16 cellular contexts compared by ENCODE assay signal in genomic region chr2:237979331-237979730, GRCh38. TPM values are rescaled to one million over a fixed set of nuclear protein-coding genes. Genes with fewer than 3 reads are reported as not detected.
DNase-seq lines count a peak whose midpoint lies in the region; ATAC-seq and TF ChIP-seq lines count a peak whose summit lies in the region.
"Had no signal": no experiment of that assay in that cellular context is flagged by ENCODE, and none has a peak within 500 bp of the region (broad histone marks: within the 10 kb centered on the region; RNA-seq: fewer than 3 reads in every experiment).

No MANE protein-coding gene starts in this region.

- H2BK120ac ChIP-seq in H9 (ENCODE audit: low read depth, low read length, poor library complexity, severe bottlenecking) = no peak overlapping the region

- no peak overlapping the region for H2AFZ ChIP-seq in H9 (ENCODE audit: low read length)
- H2AFZ ChIP-seq: hepatocyte had no signal

- DNase-seq in H9 = no peak
- no peak for DNase-seq in activated naive CD8-positive, alpha-beta T cell treated with anti-CD3 and anti-CD28 coated beads, Interleukin-2, amount 50 U/mL, for 24 hours
- DNase-seq in natural killer cell = no peak
- DNase-seq in SIG-M5 treated with dmso at 0.1 percent for 504 hours (lab: John Stamatoyannopoulos, UW; ENCODE audit: unreplicated experiment) = no peak
- no peak for DNase-seq in BE2C
- no peak for DNase-seq in ascending aorta (ENCODE audit: low spot score in 2 of 2)
- DNase-seq: activated gamma-delta T cell treated with Interleukin-2 at 50 U/mL for 16 hours, H7, kidney glomerular epithelial cell, NCI-H1694, NCI-H446 treated with DMSO at 0.1 percent for 48 hours, SHP77, T-helper 17 cell, tibial artery had no signal

- no peak overlapping the region for H3K4me3 ChIP-seq in BLaER1 treated with 17β-estradiol and CSF1 and Interleukin-3, amounts not matched to agents 10 nM and 100 nM
- H3K4me3 ChIP-seq in BE2C (ENCODE audit: low read depth, low read length) = no peak overlapping the region
- H3K4me3 ChIP-seq in ascending aorta = no peak overlapping the region
- H3K4me3 ChIP-seq: hepatocyte, tibial artery had no signal

- no peaks in the 10 kb centered on the region for H3K9me3 ChIP-seq in BLaER1 treated with 17β-estradiol and CSF1 and Interleukin-3, amounts not matched to agents 10 nM and 100 nM (replicated peaks in 1 of 11)
- H3K9me3 ChIP-seq in H9 (ENCODE audit: control insufficient read depth, low read depth, low read length) = no peaks in the 10 kb centered on the region
- H3K9me3 ChIP-seq in BE2C = no peaks in the 10 kb centered on the region
- H3K9me3 ChIP-seq in ascending aorta = no peaks in the 10 kb centered on the region
- H3K9me3 ChIP-seq: tibial artery had no signal

- H3K9me3 Mint-ChIP-seq in H9 (no peaks in the 10 kb centered on the region), natural killer cell (no peaks in the 10 kb centered on the region)
- no peaks in the 10 kb centered on the region for H3K9me3 Mint-ChIP-seq in activated naive CD8-positive, alpha-beta T cell treated with anti-CD3 and anti-CD28 coated beads, Interleukin-2, amount 50 U/mL, for 24 hours

- H3K23ac ChIP-seq in H9 (ENCODE audit: insufficient read length, low read depth, low read length) = no peak overlapping the region

- no peak overlapping the region for H3K4me3 Mint-ChIP-seq in H9
- no peak overlapping the region for H3K4me3 Mint-ChIP-seq in activated naive CD8-positive, alpha-beta T cell treated with anti-CD3 and anti-CD28 coated beads, Interleukin-2, amount 50 U/mL, for 24 hours
- H3K4me3 Mint-ChIP-seq in natural killer cell = peak overlapping the region; percentile 71

- peaks cover 66 to 76% (median 71%) of the 10 kb centered on the region in 10 experiments for H3K4me1 ChIP-seq in BLaER1 treated with 17β-estradiol and CSF1 and Interleukin-3, amounts not matched to agents 10 nM and 100 nM
- H3K4me1 ChIP-seq in H9 (ENCODE audit: insufficient read depth, low read length) (peaks cover 3% of the 10 kb centered on the region; the same call in 1 of the 2 replicates), BE2C (peaks cover 22% of the 10 kb centered on the region), ascending aorta (peaks cover 12 to 16% of the 10 kb centered on the region in 2 donors)

- H3K4me1 Mint-ChIP-seq in H9 (peaks cover 20 to 31% of the 10 kb centered on the region in 2 experiments), natural killer cell (peaks cover 70 to 82% of the 10 kb centered on the region in 2 donors)
- H3K4me1 Mint-ChIP-seq in activated naive CD8-positive, alpha-beta T cell treated with anti-CD3 and anti-CD28 coated beads, Interleukin-2, amount 50 U/mL, for 24 hours = peaks cover 73% of the 10 kb centered on the region

- no peak overlapping the region for H4K8ac ChIP-seq in H9 (replicated peaks; ENCODE audit: insufficient read length, low read depth, low read length)

- no peak overlapping the region for H3K56ac ChIP-seq in H9 (ENCODE audit: insufficient read length, low read depth, low read length)

- intact Hi-C loops in natural killer cell (cut with micrococcal nuclease) = no loop called here
- intact Hi-C loops in ascending aorta (cut with DNase I) = no loop called here

- no peak overlapping the region for H2BK20ac ChIP-seq in H9 (ENCODE audit: low read depth, low read length, poor library complexity, severe bottlenecking)

- no peak overlapping the region for H3K18ac ChIP-seq in H9 (ENCODE audit: insufficient read length, low read depth, low read length)

- peaks cover 6% of the 10 kb centered on the region; the same call in 1 of the 2 replicates for H3K79me2 ChIP-seq in H9 (ENCODE audit: insufficient read depth, low read length)

- no peak overlapping the region for H2BK5ac ChIP-seq in H9 (ENCODE audit: insufficient read length, low read length)

- H4K20me1 ChIP-seq in BLaER1 treated with 17β-estradiol and CSF1 and Interleukin-3, amounts not matched to agents 10 nM and 100 nM = peaks cover 28 to 100% (median 84%) of the 10 kb centered on the region in 11 experiments; a peak in 17 of 22 replicates
- H4K20me1 ChIP-seq in H9 (ENCODE audit: control insufficient read depth, insufficient read depth, insufficient read length) = peaks cover 3% of the 10 kb centered on the region

- no CpG with 5 or more reads among the region's 6 CpGs for WGBS in H9 (ENCODE audit: extremely low coverage, insufficient read length, low lambda C conversion rate)

- H4K91ac ChIP-seq in H9 (ENCODE audit: insufficient read length, low read depth, low read length) = no peak overlapping the region

- H3K4me2 ChIP-seq in BLaER1 treated with 17β-estradiol and CSF1 and Interleukin-3, amounts not matched to agents 10 nM and 100 nM = peak overlapping the region; percentile 63 to 95 (median 90); a peak in 21 of 22 replicates
- H3K4me2 ChIP-seq in H9 (ENCODE audit: insufficient read depth, insufficient read length, low read length) = no peak overlapping the region
- H3K4me2 ChIP-seq: hepatocyte had no signal

- H3K79me1 ChIP-seq in H9 (ENCODE audit: insufficient read depth, low read depth, low read length, poor library complexity, severe bottlenecking) = peaks cover 3% of the 10 kb centered on the region

- no peak overlapping the region for H3K4ac ChIP-seq in H9 (ENCODE audit: low read depth, low read length)

- peak overlapping the region in 4 of 11 experiments; percentile 15 to 63 (median 48); a peak in 3 of 22 replicates for H3K9ac ChIP-seq in BLaER1 treated with 17β-estradiol and CSF1 and Interleukin-3, amounts not matched to agents 10 nM and 100 nM
- H3K9ac ChIP-seq in H9 (ENCODE audit: extremely low read depth, insufficient read length, low read length) = no peak overlapping the region

- TF ChIP-seq CTCF in H9 (conservative IDR thresholded peaks at IDR 0.05) (no peak), natural killer cell (IDR thresholded peaks at IDR 0.05) (no peak), BE2C (IDR thresholded peaks at IDR 0.05; ENCODE audit: low read depth, low read length) (no peak), ascending aorta (IDR thresholded peaks at IDR 0.05) (no peak)

- H3K27ac Mint-ChIP-seq in H9 = peak overlapping the region; percentile 44 to 86 (median 51); a peak in 3 of 7 replicates
- peak overlapping the region; percentile 90 for H3K27ac Mint-ChIP-seq in activated naive CD8-positive, alpha-beta T cell treated with anti-CD3 and anti-CD28 coated beads, Interleukin-2, amount 50 U/mL, for 24 hours
- H3K27ac Mint-ChIP-seq in natural killer cell = peak overlapping the region; percentile 87 to 94
- H3K27ac Mint-ChIP-seq: T-helper 17 cell had no signal

- H3K36me3 Mint-ChIP-seq in H9 (ENCODE audit: insufficient read depth in 1 of 3, low read depth in 3 of 3) = peaks cover 8 to 14% (median 10%) of the 10 kb centered on the region in 3 experiments; a peak in 6 of 7 replicates
- peaks cover 40% of the 10 kb centered on the region for H3K36me3 Mint-ChIP-seq in activated naive CD8-positive, alpha-beta T cell treated with anti-CD3 and anti-CD28 coated beads, Interleukin-2, amount 50 U/mL, for 24 hours (ENCODE audit: low read depth)
- no peaks in the 10 kb centered on the region for H3K36me3 Mint-ChIP-seq in natural killer cell

- no peaks in the 10 kb centered on the region; the same call in 1 of the 2 replicates for H3K27me3 Mint-ChIP-seq in H9 (ENCODE audit: low read depth)
- H3K27me3 Mint-ChIP-seq in activated naive CD8-positive, alpha-beta T cell treated with anti-CD3 and anti-CD28 coated beads, Interleukin-2, amount 50 U/mL, for 24 hours = no peaks in the 10 kb centered on the region
- H3K27me3 Mint-ChIP-seq in natural killer cell (ENCODE audit: low read depth in 2 of 2) = no peaks in the 10 kb centered on the region
- H3K27me3 Mint-ChIP-seq: T-helper 17 cell had no signal

- H4K5ac ChIP-seq in H9 (ENCODE audit: insufficient read length, low read depth, low read length) = no peak overlapping the region

- H3K23me2 ChIP-seq in H9 (ENCODE audit: insufficient read length, low read depth, low read length, poor library complexity, severe bottlenecking) = no peaks in the 10 kb centered on the region

- peaks cover 21 to 86% (median 44%) of the 10 kb centered on the region in 11 experiments for H3K36me3 ChIP-seq in BLaER1 treated with 17β-estradiol and CSF1 and Interleukin-3, amounts not matched to agents 10 nM and 100 nM
- H3K36me3 ChIP-seq in BE2C = peaks cover 4% of the 10 kb centered on the region
- H3K36me3 ChIP-seq in ascending aorta = peaks cover 9 to 17% of the 10 kb centered on the region in 2 donors

- H3K27me3 ChIP-seq in BLaER1 treated with 17β-estradiol and CSF1 and Interleukin-3, amounts not matched to agents 10 nM and 100 nM = no peaks in the 10 kb centered on the region
- H3K27me3 ChIP-seq in H9 (ENCODE audit: insufficient read depth, low read length) = no peaks in the 10 kb centered on the region
- H3K27me3 ChIP-seq in BE2C = no peaks in the 10 kb centered on the region
- H3K27me3 ChIP-seq in ascending aorta = no peaks in the 10 kb centered on the region
- H3K27me3 ChIP-seq: hepatocyte, tibial artery had no signal

- no peak overlapping the region for H3T11ph ChIP-seq in H9 (ENCODE audit: low read length)

- H3K27ac ChIP-seq in BLaER1 treated with 17β-estradiol and CSF1 and Interleukin-3, amounts not matched to agents 10 nM and 100 nM = peak overlapping the region in 8 of 11 experiments; percentile 48 to 77 (median 60); a peak in 15 of 22 replicates
- H3K27ac ChIP-seq in H9 (ENCODE audit: insufficient read length, low read depth, low read length) (no peak overlapping the region), ascending aorta (no peak overlapping the region)
- H3K27ac ChIP-seq: hepatocyte, tibial artery had no signal

- no peak overlapping the region for H2BK15ac ChIP-seq in H9 (ENCODE audit: low read depth, low read length)

- H3K14ac ChIP-seq in H9 (ENCODE audit: insufficient read depth, low read length) = no peak overlapping the region

- peak; percentile 20 for ATAC-seq in activated naive CD8-positive, alpha-beta T cell treated with anti-CD3 and anti-CD28 coated beads, Interleukin-2, amount 50 U/mL, for 24 hours
- ATAC-seq in natural killer cell = peak; percentile 68 to 81 (median 70)
- ATAC-seq: T-helper 17 cell had no signal

- no peak overlapping the region for H2AK5ac ChIP-seq in H9 (ENCODE audit: insufficient read length, low read length)

- H2BK12ac ChIP-seq in H9 (ENCODE audit: insufficient read length, low read depth, low read length) = no peak overlapping the region

RNA-seq across cellular contexts. Expression of gene UBE2F, which starts 12.5 kb away (rescaled TPM):
- total RNA-seq in H9 (2021) = 62.1 and 65.6 TPM in 2 replicates
- total RNA-seq in natural killer cell = 100 to 1,000 TPM in 1 of 3 donors, 10 to 100 TPM in 2; 82.4 to 135 (median 96.1) TPM
- 51.8 TPM for polyA plus RNA-seq in BE2C (2012; ENCODE audit: insufficient read depth, insufficient read length, low read depth)
- total RNA-seq in ascending aorta = 50.7 TPM

Comparison
In these comparisons a context has a peak if more than half of its experiments do, and no peak if none do; other contexts are left out.
1. H3K27ac ChIP-seq: peak in BLaER1 treated with 17β-estradiol and CSF1 and Interleukin-3, amounts not matched to agents 10 nM and 100 nM (8 of 11); none in H9 (single experiment) and ascending aorta (0 of 2).
2. Peak in every context shown above with its lines, with median percentiles within 50 percentile points of each other: H3K27ac Mint-ChIP-seq.